In genomic region chr7:31261373-31261772, GRCh38 we compare ENCODE assay signal across 22 cellular contexts.
DNase-seq lines count a peak whose midpoint lies in the region; ATAC-seq and TF ChIP-seq lines count a peak whose summit lies in the region.
"Had no signal": no experiment of that assay in that cellular context is flagged by ENCODE, and none has a peak within 500 bp of the region (broad histone marks: within the 10 kb centered on the region; RNA-seq: fewer than 3 reads in every experiment).

No MANE protein-coding gene starts in this region.

- DNase-seq in A673 (ENCODE audit: low spot score) (peak; percentile 28), GM23338 (ENCODE audit: low spot score) (peak; percentile 27), SK-N-MC (ENCODE audit: low read depth, low spot score) (no peak), mesendoderm (peak; percentile 7), Right ventricle myocardium inferior (ENCODE audit: missing footprints) (no peak)
- no peak for DNase-seq in activated naive CD4-positive, alpha-beta T cell (lab: John Stamatoyannopoulos, UW)
- DNase-seq: BE2C, DMS79, GM23248, IMR-90, NCI-H1105, NCI-H146, NCI-H2081 treated with DMSO at 0.1 percent for 48 hours, NCI-H446, NCI-H69, T-helper 1 cell had no signal

- H3K9me2 ChIP-seq in GM23338 (ENCODE audit: insufficient read depth) = no peaks in the 10 kb centered on the region

- no TSS peak for BruUV-seq in A673 (replicated peaks; lab: Mats Ljungman, UMichigan)

- H3K9me3 ChIP-seq in A673 (ENCODE audit: low read depth, low read length, poor library complexity, severe bottlenecking) (no peaks in the 10 kb centered on the region), SK-N-MC (ENCODE audit: low read depth, low read length) (no peaks in the 10 kb centered on the region)
- H3K9me3 ChIP-seq: A549, BE2C had no signal

- H3K79me2 ChIP-seq in GM23338 (replicated peaks; ENCODE audit: insufficient read depth) (no peaks in the 10 kb centered on the region), mesendoderm (ENCODE audit: control insufficient read depth, insufficient read depth, low read length) (no peaks in the 10 kb centered on the region)

- H3K9ac ChIP-seq in SK-N-MC (ENCODE audit: insufficient read length) (no peak overlapping the region), mesendoderm (ENCODE audit: low read length) (no peak overlapping the region)
- H3K9ac ChIP-seq: GM23248, KMS-11 had no signal

- H3K4ac ChIP-seq in mesendoderm (ENCODE audit: low read depth, low read length) = no peak overlapping the region

- CTCF ChIA-PET in A673 (lab: Charles Lee) = no interaction called here

- H3K4me2 ChIP-seq in GM23338 (no peak overlapping the region), mesendoderm (ENCODE audit: low read length) (no peak overlapping the region)
- H3K4me2 ChIP-seq: A549, KMS-11 had no signal

- H3K36me3 ChIP-seq in A673 (ENCODE audit: insufficient read depth, low read length, poor library complexity, severe bottlenecking) (no peaks in the 10 kb centered on the region), GM23338 (ENCODE audit: insufficient read depth) (no peaks in the 10 kb centered on the region), SK-N-MC (ENCODE audit: insufficient read depth, low read length) (no peaks in the 10 kb centered on the region), mesendoderm (ENCODE audit: control insufficient read depth, insufficient read depth, low read length) (no peaks in the 10 kb centered on the region)
- H3K36me3 ChIP-seq: BE2C had no signal

- no peak overlapping the region for H3K18ac ChIP-seq in mesendoderm (ENCODE audit: low read length)

- no peaks in the 10 kb centered on the region for H3K36me3 Mint-ChIP-seq in GM23338 (ENCODE audit: low read depth)

- POLR2A ChIA-PET in A673 (lab: Charles Lee; ENCODE audit: low non-redundant PET) = no interaction called here

- intact Hi-C loops in A673 (cut with micrococcal nuclease; ENCODE audit: unreplicated experiment) = no loop called here
- intact Hi-C loops in Right ventricle myocardium inferior (cut with DNase I) = no loop called here

- H3K27ac ChIP-seq in A673 (ENCODE audit: low read depth, low read length, poor library complexity, severe bottlenecking) (no peak overlapping the region), GM23338 (ENCODE audit: low read depth) (no peak overlapping the region), SK-N-MC (peak overlapping the region; percentile 46), mesendoderm (ENCODE audit: low read depth, low read length) (no peak overlapping the region)
- H3K27ac ChIP-seq: A549, GM23248, KMS-11 had no signal

- no peaks in the 10 kb centered on the region for H3K27me3 Mint-ChIP-seq in GM23338 (ENCODE audit: insufficient read depth, low read depth, poor library complexity)

- no peak overlapping the region for H2BK5ac ChIP-seq in mesendoderm (ENCODE audit: low read length)

- H3K56ac ChIP-seq in mesendoderm (ENCODE audit: low read length) = no peak overlapping the region

- no peaks in the 10 kb centered on the region for H3F3A ChIP-seq in GM23338 (replicated peaks; ENCODE audit: low read depth)

- H4K8ac ChIP-seq in mesendoderm (ENCODE audit: low read depth, low read length) = no peak overlapping the region

- no peak overlapping the region for H3K23ac ChIP-seq in mesendoderm (ENCODE audit: low read length)

- H3K9me3 Mint-ChIP-seq in GM23338 = no peaks in the 10 kb centered on the region

- H3K27me3 ChIP-seq in A673 (replicated peaks; ENCODE audit: insufficient read depth, low read depth, low read length, poor library complexity) = no peaks in the 10 kb centered on the region
- H3K27me3 ChIP-seq in GM23338 (ENCODE audit: insufficient read depth) = no peaks in the 10 kb centered on the region
- no peaks in the 10 kb centered on the region for H3K27me3 ChIP-seq in mesendoderm (ENCODE audit: insufficient read depth, low read length, poor library complexity)

- no peak overlapping the region for H4K5ac ChIP-seq in mesendoderm (ENCODE audit: low read length)

- no peak overlapping the region for H3K27ac Mint-ChIP-seq in GM23338

- H2AK5ac ChIP-seq in mesendoderm (ENCODE audit: low read length) = no peak overlapping the region

- H2BK120ac ChIP-seq in mesendoderm (ENCODE audit: low read depth, low read length) = no peak overlapping the region

- peak overlapping the region; percentile 45 for H2AFZ ChIP-seq in GM23338
- H2AFZ ChIP-seq: GM23248 had no signal

- H3K4me1 ChIP-seq in A673 (ENCODE audit: insufficient read depth, low read length, poor library complexity, severe bottlenecking) = no peaks in the 10 kb centered on the region
- peaks cover 7% of the 10 kb centered on the region for H3K4me1 ChIP-seq in GM23338 (ENCODE audit: insufficient read depth)
- H3K4me1 ChIP-seq in mesendoderm (ENCODE audit: control insufficient read depth, low read depth, low read length) = no peaks in the 10 kb centered on the region
- H3K4me1 ChIP-seq: A549, BE2C had no signal

- H2BK15ac ChIP-seq in mesendoderm (replicated peaks; ENCODE audit: low read depth) = no peak overlapping the region

- WGBS in mesendoderm (ENCODE audit: extremely low coverage, insufficient coverage, low lambda C conversion rate) = no CpG with 5 or more reads among the region's 6 CpGs

- H3K4me3 Mint-ChIP-seq in GM23338 = no peak overlapping the region

- H3K4me3 ChIP-seq in A673 (ENCODE audit: low read depth, low read length, poor library complexity, severe bottlenecking) = no peak overlapping the region
- H3K4me3 ChIP-seq in GM23338 = no peak overlapping the region
- H3K4me3 ChIP-seq in SK-N-MC = peak overlapping the region; percentile 37; the same call in 1 of the 2 replicates
- H3K4me3 ChIP-seq in mesendoderm (ENCODE audit: low read length) = no peak overlapping the region
- H3K4me3 ChIP-seq: A549, GM12878, GM23248 had no signal

- H3K79me1 ChIP-seq in mesendoderm (ENCODE audit: low read length) = no peaks in the 10 kb centered on the region

- TF ChIP-seq CTCF in A673 (conservative IDR thresholded peaks at IDR 0.05; ENCODE audit: low read depth, low read length) (no peak), GM23338 (conservative IDR thresholded peaks at IDR 0.05; ENCODE audit: low read depth in 2 of 2) (no peak)

- ATAC-seq in GM23338 = peak; percentile 83
- ATAC-seq in GM18861 (IDR thresholded peaks at IDR 0.05; ENCODE audit: unreplicated experiment) = no peak
- ATAC-seq in Right ventricle myocardium inferior = no peak
- ATAC-seq: A549, GM12878, HCT116, Panc1 had no signal

- H3K4me1 Mint-ChIP-seq in GM23338 = peaks cover 7% of the 10 kb centered on the region; the same call in 2 of the 3 replicates

- H4K20me1 ChIP-seq in GM23338 (replicated peaks; ENCODE audit: insufficient read depth) = no peaks in the 10 kb centered on the region

TF ChIP-seq in GM23338, 12 proteins besides CTCF, POLR2A, EP300 and RAD21 (continues in another document):
- TF ChIP-seq POLR2AphosphoS5 (IDR thresholded peaks at IDR 0.05; ENCODE audit: low read depth) = no peak
- TF ChIP-seq, protein P1, sequence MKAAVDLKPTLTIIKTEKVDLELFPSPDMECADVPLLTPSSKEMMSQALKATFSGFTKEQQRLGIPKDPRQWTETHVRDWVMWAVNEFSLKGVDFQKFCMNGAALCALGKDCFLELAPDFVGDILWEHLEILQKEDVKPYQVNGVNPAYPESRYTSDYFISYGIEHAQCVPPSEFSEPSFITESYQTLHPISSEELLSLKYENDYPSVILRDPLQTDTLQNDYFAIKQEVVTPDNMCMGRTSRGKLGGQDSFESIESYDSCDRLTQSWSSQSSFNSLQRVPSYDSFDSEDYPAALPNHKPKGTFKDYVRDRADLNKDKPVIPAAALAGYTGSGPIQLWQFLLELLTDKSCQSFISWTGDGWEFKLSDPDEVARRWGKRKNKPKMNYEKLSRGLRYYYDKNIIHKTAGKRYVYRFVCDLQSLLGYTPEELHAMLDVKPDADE (IDR thresholded peaks at IDR 0.05) = no peak
- no peak for TF ChIP-seq JUNB (IDR thresholded peaks at IDR 0.05; ENCODE audit: unreplicated experiment)
- TF ChIP-seq, protein P2, sequence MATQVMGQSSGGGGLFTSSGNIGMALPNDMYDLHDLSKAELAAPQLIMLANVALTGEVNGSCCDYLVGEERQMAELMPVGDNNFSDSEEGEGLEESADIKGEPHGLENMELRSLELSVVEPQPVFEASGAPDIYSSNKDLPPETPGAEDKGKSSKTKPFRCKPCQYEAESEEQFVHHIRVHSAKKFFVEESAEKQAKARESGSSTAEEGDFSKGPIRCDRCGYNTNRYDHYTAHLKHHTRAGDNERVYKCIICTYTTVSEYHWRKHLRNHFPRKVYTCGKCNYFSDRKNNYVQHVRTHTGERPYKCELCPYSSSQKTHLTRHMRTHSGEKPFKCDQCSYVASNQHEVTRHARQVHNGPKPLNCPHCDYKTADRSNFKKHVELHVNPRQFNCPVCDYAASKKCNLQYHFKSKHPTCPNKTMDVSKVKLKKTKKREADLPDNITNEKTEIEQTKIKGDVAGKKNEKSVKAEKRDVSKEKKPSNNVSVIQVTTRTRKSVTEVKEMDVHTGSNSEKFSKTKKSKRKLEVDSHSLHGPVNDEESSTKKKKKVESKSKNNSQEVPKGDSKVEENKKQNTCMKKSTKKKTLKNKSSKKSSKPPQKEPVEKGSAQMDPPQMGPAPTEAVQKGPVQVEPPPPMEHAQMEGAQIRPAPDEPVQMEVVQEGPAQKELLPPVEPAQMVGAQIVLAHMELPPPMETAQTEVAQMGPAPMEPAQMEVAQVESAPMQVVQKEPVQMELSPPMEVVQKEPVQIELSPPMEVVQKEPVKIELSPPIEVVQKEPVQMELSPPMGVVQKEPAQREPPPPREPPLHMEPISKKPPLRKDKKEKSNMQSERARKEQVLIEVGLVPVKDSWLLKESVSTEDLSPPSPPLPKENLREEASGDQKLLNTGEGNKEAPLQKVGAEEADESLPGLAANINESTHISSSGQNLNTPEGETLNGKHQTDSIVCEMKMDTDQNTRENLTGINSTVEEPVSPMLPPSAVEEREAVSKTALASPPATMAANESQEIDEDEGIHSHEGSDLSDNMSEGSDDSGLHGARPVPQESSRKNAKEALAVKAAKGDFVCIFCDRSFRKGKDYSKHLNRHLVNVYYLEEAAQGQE (IDR thresholded peaks at IDR 0.05; ENCODE audit: unreplicated experiment) = no peak

Comparison
In these comparisons a context has a peak if more than half of its experiments do, and no peak if none do; other contexts are left out.
1. DNase-seq: peak in A673 (single experiment), GM23338 (single experiment) and mesendoderm (single experiment); none in SK-N-MC (single experiment), Right ventricle myocardium inferior (single experiment) and activated naive CD4-positive, alpha-beta T cell (0 of 4).